1 cellular context compared by ENCODE assay signal in genomic region chr1:21262282-21263051, GRCh38.
A peak's percentile ranks its signal among the peaks of the same experiment; 100 is the strongest.
TF ChIP-seq lines count a peak whose summit lies in the region.

No MANE protein-coding gene starts in this region.

TF ChIP-seq in HepG2, 621 proteins besides CTCF, POLR2A, EP300 and RAD21 (continued from another document):
- no peak for TF ChIP-seq USF2 (IDR thresholded peaks at IDR 0.05; ENCODE audit: low read depth, low read length)
- no peak for TF ChIP-seq USF2 (CRISPR knock-in tag; IDR thresholded peaks at IDR 0.05; ENCODE audit: borderline replicate concordance)
- 0 out of 2 replicates have a peak, but pooled peaks have one; percentile 39 for TF ChIP-seq TGIF2 (CRISPR knock-in tag; IDR thresholded peaks at IDR 0.05)
- TF ChIP-seq PPARG (CRISPR knock-in tag; conservative IDR thresholded peaks at IDR 0.05), result no peak
- no peak for TF ChIP-seq ZSCAN31 (CRISPR knock-in tag; IDR thresholded peaks at IDR 0.05; ENCODE audit: low read depth)
- TF ChIP-seq ZNF552 (CRISPR knock-in tag; IDR thresholded peaks at IDR 0.05; ENCODE audit: borderline replicate concordance), result no peak
- TF ChIP-seq ASH2L (IDR thresholded peaks at IDR 0.05; ENCODE audit: insufficient read length, low read depth, low read length), result no peak
- TF ChIP-seq E2F5 (CRISPR knock-in tag; conservative IDR thresholded peaks at IDR 0.05), result no peak
- TF ChIP-seq THAP9 (CRISPR knock-in tag; IDR thresholded peaks at IDR 0.05; ENCODE audit: borderline replicate concordance), result no peak
- TF ChIP-seq, protein P1, sequence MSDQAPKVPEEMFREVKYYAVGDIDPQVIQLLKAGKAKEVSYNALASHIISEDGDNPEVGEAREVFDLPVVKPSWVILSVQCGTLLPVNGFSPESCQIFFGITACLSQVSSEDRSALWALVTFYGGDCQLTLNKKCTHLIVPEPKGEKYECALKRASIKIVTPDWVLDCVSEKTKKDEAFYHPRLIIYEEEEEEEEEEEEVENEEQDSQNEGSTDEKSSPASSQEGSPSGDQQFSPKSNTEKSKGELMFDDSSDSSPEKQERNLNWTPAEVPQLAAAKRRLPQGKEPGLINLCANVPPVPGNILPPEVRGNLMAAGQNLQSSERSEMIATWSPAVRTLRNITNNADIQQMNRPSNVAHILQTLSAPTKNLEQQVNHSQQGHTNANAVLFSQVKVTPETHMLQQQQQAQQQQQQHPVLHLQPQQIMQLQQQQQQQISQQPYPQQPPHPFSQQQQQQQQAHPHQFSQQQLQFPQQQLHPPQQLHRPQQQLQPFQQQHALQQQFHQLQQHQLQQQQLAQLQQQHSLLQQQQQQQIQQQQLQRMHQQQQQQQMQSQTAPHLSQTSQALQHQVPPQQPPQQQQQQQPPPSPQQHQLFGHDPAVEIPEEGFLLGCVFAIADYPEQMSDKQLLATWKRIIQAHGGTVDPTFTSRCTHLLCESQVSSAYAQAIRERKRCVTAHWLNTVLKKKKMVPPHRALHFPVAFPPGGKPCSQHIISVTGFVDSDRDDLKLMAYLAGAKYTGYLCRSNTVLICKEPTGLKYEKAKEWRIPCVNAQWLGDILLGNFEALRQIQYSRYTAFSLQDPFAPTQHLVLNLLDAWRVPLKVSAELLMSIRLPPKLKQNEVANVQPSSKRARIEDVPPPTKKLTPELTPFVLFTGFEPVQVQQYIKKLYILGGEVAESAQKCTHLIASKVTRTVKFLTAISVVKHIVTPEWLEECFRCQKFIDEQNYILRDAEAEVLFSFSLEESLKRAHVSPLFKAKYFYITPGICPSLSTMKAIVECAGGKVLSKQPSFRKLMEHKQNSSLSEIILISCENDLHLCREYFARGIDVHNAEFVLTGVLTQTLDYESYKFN (CRISPR knock-in tag; conservative IDR thresholded peaks at IDR 0.05), result 0 out of 2 replicates have a peak, but pooled peaks have one; percentile 25
